8 cellular contexts compared by ENCODE assay signal in genomic region chr18:26655614-26656400, GRCh38.
DNase-seq lines count a peak whose midpoint lies in the region; ATAC-seq and TF ChIP-seq lines count a peak whose summit lies in the region.

No MANE protein-coding gene starts in this region.

- ATAC-seq in T-helper 17 cell (no peak), GM21737 (IDR thresholded peaks at IDR 0.05; ENCODE audit: unreplicated experiment) (no peak)
- ATAC-seq in naive thymus-derived CD4-positive, alpha-beta T cell, result peak; percentile 24

- intact Hi-C loops in naive thymus-derived CD4-positive, alpha-beta T cell (cut with micrococcal nuclease), result loop anchor here in 1 of 2 donors (5.0 to 10.0 kb wide), 2 partner anchors 109 to 1301 kb away; partner anchors contain the start of genes KCTD1 and ZNF521

- POLR2A ChIA-PET in naive thymus-derived CD4-positive, alpha-beta T cell (lab: Charles Lee), result no interaction called here

- no peak overlapping the region for H3K27ac Mint-ChIP-seq in IgD-negative memory B cell
- H3K27ac Mint-ChIP-seq in T-helper 17 cell, result no peak overlapping the region
- H3K27ac Mint-ChIP-seq in naive thymus-derived CD4-positive, alpha-beta T cell, result no peak overlapping the region

- H3K4me1 Mint-ChIP-seq in IgD-negative memory B cell, result peaks cover 7 to 14% (median 11%) of the 10 kb centered on the region in 3 donors
- H3K4me1 Mint-ChIP-seq in T-helper 17 cell, result peaks cover 6% of the 10 kb centered on the region
- peaks cover 7 to 20% (median 15%) of the 10 kb centered on the region in 7 donors for H3K4me1 Mint-ChIP-seq in naive thymus-derived CD4-positive, alpha-beta T cell

- H3K9me3 ChIP-seq in T-helper 17 cell (ENCODE audit: control insufficient read depth, low read length, poor library complexity, severe bottlenecking), result no peaks in the 10 kb centered on the region
- H3K9me3 ChIP-seq in naive thymus-derived CD4-positive, alpha-beta T cell (ENCODE audit: control insufficient read depth in 2 of 3, low read length in 3 of 3), result no peaks in the 10 kb centered on the region

- DNase-seq in GM03348 (ENCODE audit: low spot score) (peak; percentile 78), T-helper 17 cell (no peak), fibroblast of the aortic adventitia (ENCODE audit: low read depth) (peak; percentile 35), epidermal melanocyte (ENCODE audit: insufficient read length, low spot score) (no peak), NCI-H2107 (lab: John Stamatoyannopoulos, UW) (no peak)
- no peak for DNase-seq in naive thymus-derived CD4-positive, alpha-beta T cell

- H3K27me3 ChIP-seq in naive thymus-derived CD4-positive, alpha-beta T cell (ENCODE audit: control insufficient read depth in 2 of 2, insufficient read depth in 2 of 2, low read length in 2 of 2), result peaks cover 0 to 4% of the 10 kb centered on the region in 2 donors

- H3K4me3 Mint-ChIP-seq in IgD-negative memory B cell, result peak overlapping the region in 3 of 4 donors; percentile 49 to 67 (median 56)
- H3K4me3 Mint-ChIP-seq in T-helper 17 cell, result peak overlapping the region; percentile 67
- peak overlapping the region; percentile 18 to 64 (median 35) for H3K4me3 Mint-ChIP-seq in naive thymus-derived CD4-positive, alpha-beta T cell

- no peaks in the 10 kb centered on the region for H3K4me1 ChIP-seq in naive thymus-derived CD4-positive, alpha-beta T cell (ENCODE audit: control insufficient read depth in 2 of 2, insufficient read depth in 2 of 2, low read length in 2 of 2)

- H3K36me3 Mint-ChIP-seq in IgD-negative memory B cell, result no peaks in the 10 kb centered on the region
- peaks cover 13% of the 10 kb centered on the region for H3K36me3 Mint-ChIP-seq in T-helper 17 cell (ENCODE audit: low read depth)
- peaks cover 0 to 6% (median 4%) of the 10 kb centered on the region in 5 donors for H3K36me3 Mint-ChIP-seq in naive thymus-derived CD4-positive, alpha-beta T cell

- CTCF ChIA-PET in naive thymus-derived CD4-positive, alpha-beta T cell (lab: Charles Lee), result no interaction called here

- H3K27me3 Mint-ChIP-seq in IgD-negative memory B cell (peaks cover 46% of the 10 kb centered on the region), T-helper 17 cell (peaks cover 82% of the 10 kb centered on the region)
- H3K27me3 Mint-ChIP-seq in naive thymus-derived CD4-positive, alpha-beta T cell, result peaks cover 69 to 85% (median 79%) of the 10 kb centered on the region in 5 donors

- peak; percentile 25 for TF ChIP-seq CTCF in fibroblast of the aortic adventitia (IDR thresholded peaks at IDR 0.05; ENCODE audit: insufficient read depth, low read length)

- H3K27ac ChIP-seq in naive thymus-derived CD4-positive, alpha-beta T cell (ENCODE audit: low read depth, low read length), result no peak overlapping the region

- no peaks in the 10 kb centered on the region for H3K9me3 Mint-ChIP-seq in IgD-negative memory B cell
- H3K9me3 Mint-ChIP-seq in naive thymus-derived CD4-positive, alpha-beta T cell, result peaks cover 0 to 2% (median 0%) of the 10 kb centered on the region in 11 donors

- no peaks in the 10 kb centered on the region for H3K36me3 ChIP-seq in naive thymus-derived CD4-positive, alpha-beta T cell (ENCODE audit: control insufficient read depth in 2 of 3, insufficient read depth in 3 of 3, low read length in 3 of 3)

- peak overlapping the region; percentile 67 for H3K4me3 ChIP-seq in fibroblast of the aortic adventitia (ENCODE audit: low read depth, low read length)
- no peak overlapping the region for H3K4me3 ChIP-seq in naive thymus-derived CD4-positive, alpha-beta T cell (ENCODE audit: low read length)

Comparison
In these comparisons a context has a peak if more than half of its experiments do, and no peak if none do; other contexts are left out.
1. DNase-seq: peak in GM03348 (single experiment) and fibroblast of the aortic adventitia (single experiment); none in T-helper 17 cell (0 of 3), naive thymus-derived CD4-positive, alpha-beta T cell (0 of 9), epidermal melanocyte (single experiment) and NCI-H2107 (single experiment).
2. Peak in every context shown above with its lines, with median percentiles within 50 percentile points of each other: H3K4me3 Mint-ChIP-seq.